10 cellular contexts compared by ENCODE assay signal in genomic region chr2:144511222-144511855, GRCh38. TPM values are rescaled to one million over a fixed set of nuclear protein-coding genes. Genes with fewer than 3 reads are reported as not detected.
DNase-seq lines count a peak whose midpoint lies in the region; ATAC-seq and TF ChIP-seq lines count a peak whose summit lies in the region.
"Had no signal": no experiment of that assay in that cellular context is flagged by ENCODE, and none has a peak within 500 bp of the region (broad histone marks: within the 10 kb centered on the region; RNA-seq: fewer than 3 reads in every experiment).

No MANE protein-coding gene starts in this region.

- H3K27me3 ChIP-seq in HL-60 (ENCODE audit: insufficient read depth, poor library complexity, severe bottlenecking) (no peaks in the 10 kb centered on the region), adipocyte (replicated peaks; ENCODE audit: control insufficient read depth, insufficient read depth, low read length) (no peaks in the 10 kb centered on the region), iPS-20b (ENCODE audit: insufficient read depth, low read length) (peaks cover 88% of the 10 kb centered on the region), smooth muscle cell (ENCODE audit: low read depth) (no peaks in the 10 kb centered on the region)

- peaks cover 4% of the 10 kb centered on the region for H3K36me3 ChIP-seq in adipocyte (ENCODE audit: control insufficient read depth, insufficient read depth, low read length, severe bottlenecking)
- no peaks in the 10 kb centered on the region for H3K36me3 ChIP-seq in iPS-20b (ENCODE audit: insufficient read depth, low read depth, low read length)
- H3K36me3 ChIP-seq in smooth muscle cell (ENCODE audit: low read depth): no peaks in the 10 kb centered on the region

- DNase-seq in HL-60 (ENCODE audit: low read depth in 1 of 2, low spot score in 1 of 2) (no peak), adipocyte (ENCODE audit: low read depth) (no peak), smooth muscle cell (lab: John Stamatoyannopoulos, UW; ENCODE audit: unreplicated experiment) (no peak), omental fat pad (ENCODE audit: low spot score) (no peak), NCI-H510A treated with DMSO at 0.1 percent for 48 hours (lab: John Stamatoyannopoulos, UW) (no peak), retina (no peak)
- DNase-seq: amniotic stem cell, NCI-H446 treated with DMSO at 0.1 percent for 48 hours had no signal

- H3K9ac ChIP-seq in adipocyte (ENCODE audit: low read length) (peak overlapping the region; percentile 99), iPS-20b (ENCODE audit: low read depth, low read length) (peak overlapping the region; percentile 22), smooth muscle cell (ENCODE audit: low read depth) (peak overlapping the region; percentile 98)

- H3F3A ChIP-seq in smooth muscle cell (ENCODE audit: low read depth): peaks cover 27% of the 10 kb centered on the region

- no peak overlapping the region for H2AFZ ChIP-seq in smooth muscle cell (ENCODE audit: low read depth)

- H3K79me2 ChIP-seq in smooth muscle cell (ENCODE audit: low read depth): peaks cover 100% of the 10 kb centered on the region

- H4K20me1 ChIP-seq in smooth muscle cell (ENCODE audit: low read depth): peaks cover 79% of the 10 kb centered on the region

- ATAC-seq in omental fat pad (ENCODE audit: low FRiP score) (no peak), GM21447 (IDR thresholded peaks at IDR 0.05; ENCODE audit: unreplicated experiment) (no peak)

- no peaks in the 10 kb centered on the region for H3K9me3 ChIP-seq in adipocyte (ENCODE audit: control insufficient read depth, low read length)
- H3K9me3 ChIP-seq in iPS-20b (ENCODE audit: insufficient read depth, low read depth, low read length): no peaks in the 10 kb centered on the region
- H3K9me3 ChIP-seq in smooth muscle cell (replicated peaks; ENCODE audit: low read depth): no peaks in the 10 kb centered on the region

- peak overlapping the region; percentile 20 for H3K4me3 ChIP-seq in HL-60 (replicated peaks; ENCODE audit: insufficient read depth, low read length)
- H3K4me3 ChIP-seq in adipocyte (ENCODE audit: low read length): peak overlapping the region; percentile 86
- H3K4me3 ChIP-seq in iPS-20b (ENCODE audit: low read length): peak overlapping the region; percentile 53
- peak overlapping the region; percentile 82 for H3K4me3 ChIP-seq in smooth muscle cell

- peak overlapping the region; percentile 91 for H3K4me2 ChIP-seq in smooth muscle cell

- 10% methylated on average over 3 of the region's 3 CpGs for WGBS in smooth muscle cell (ENCODE audit: low lambda C conversion rate)

- peaks cover 82% of the 10 kb centered on the region for H3K4me1 ChIP-seq in adipocyte (ENCODE audit: control insufficient read depth, insufficient read depth, low read length)
- peaks cover 63% of the 10 kb centered on the region for H3K4me1 ChIP-seq in iPS-20b (ENCODE audit: insufficient read depth, low read length)
- peaks cover 87% of the 10 kb centered on the region for H3K4me1 ChIP-seq in smooth muscle cell (ENCODE audit: low read depth)

- TF ChIP-seq CTCF in HL-60 (IDR thresholded peaks at IDR 0.05; ENCODE audit: insufficient read depth, low read length): no peak
- no peak for TF ChIP-seq CTCF in smooth muscle cell (IDR thresholded peaks at IDR 0.05; ENCODE audit: borderline replicate concordance, insufficient read depth, poor library complexity, severe bottlenecking)
- TF ChIP-seq CTCF in omental fat pad (IDR thresholded peaks at IDR 0.05): no peak

- peak overlapping the region; percentile 95 for H3K27ac ChIP-seq in HL-60 (replicated peaks)
- no peak overlapping the region for H3K27ac ChIP-seq in iPS-20b (ENCODE audit: low read length)
- peak overlapping the region; percentile 98 for H3K27ac ChIP-seq in smooth muscle cell (ENCODE audit: low read depth)

RNA-seq across cellular contexts. Expression of gene ZEB2, which starts 8.6 kb away (rescaled TPM):
- total RNA-seq in smooth muscle cell (148 and 158 TPM in 2 replicates), omental fat pad (100 to 1,000 TPM; 168 to 344 (median 251) TPM)
- polyA plus RNA-seq in smooth muscle cell: 50.8 and 67.5 TPM in 2 replicates

Comparison
In these comparisons a context has a peak if more than half of its experiments do, and no peak if none do; other contexts are left out.
1. H3K4me3 ChIP-seq: peak in every context shown above with its lines; median percentile 86 in adipocyte; 82 in smooth muscle cell; 53 in iPS-20b; 20 in HL-60.
2. H3K9ac ChIP-seq: peak in every context shown above with its lines; median percentile 99 in adipocyte; 98 in smooth muscle cell; 22 in iPS-20b.